ENCODE assay signal across 8 cellular contexts in the genomic region with DNA sequence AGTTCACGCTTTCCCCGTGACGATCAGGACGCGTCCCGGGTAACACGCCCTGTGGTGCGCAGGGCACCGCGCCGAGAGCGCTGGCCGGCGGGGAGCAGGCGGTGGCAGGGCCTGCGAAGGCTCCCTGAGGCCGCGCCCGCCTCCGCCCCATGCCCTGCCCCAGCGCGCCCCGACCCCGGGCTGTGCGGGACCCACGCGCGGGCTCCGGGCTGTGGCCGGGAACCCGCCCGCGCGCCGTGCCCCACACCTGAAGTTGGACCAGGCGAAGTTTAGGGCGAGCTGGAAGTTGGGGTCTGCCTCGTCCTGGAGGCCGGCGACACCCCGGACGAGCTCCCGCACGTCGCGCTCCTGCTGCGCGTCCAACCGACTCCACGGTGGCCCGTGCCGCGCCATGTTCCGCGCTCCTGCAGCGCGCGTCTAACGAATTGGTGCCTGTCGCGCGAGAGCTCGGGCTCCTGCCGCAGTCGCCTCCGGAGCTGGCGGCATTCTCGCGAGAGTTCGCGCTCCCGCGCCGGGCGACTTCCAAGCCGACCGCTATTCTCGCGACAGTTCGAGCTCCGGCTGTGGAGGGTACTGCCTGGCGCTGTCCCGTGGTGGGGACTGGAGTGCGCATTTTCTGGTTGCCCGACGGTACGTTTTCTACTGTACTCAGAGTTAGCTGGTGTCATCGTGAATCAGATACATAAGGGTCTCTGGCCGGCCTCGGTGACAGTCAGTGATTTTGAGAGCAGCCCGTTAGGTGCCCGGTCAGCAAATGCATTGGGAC. TPM values are rescaled to one million over a fixed set of nuclear protein-coding genes. Genes with fewer than 3 reads are reported as not detected.
A peak's percentile ranks its signal among the peaks of the same experiment; 100 is the strongest.
DNase-seq lines count a peak whose midpoint lies in the region; ATAC-seq and TF ChIP-seq lines count a peak whose summit lies in the region.

Gene TUBGCP5, minus strand, starts transcription at position 419 of the 766 bp plus-strand sequence. Its CDS starts 26 bp downstream, at position 393.

- H3K79me2 ChIP-seq in mammary epithelial cell (ENCODE audit: insufficient read depth, low read length) = peaks cover 36% of the 10 kb centered on the region
- peaks cover 13% of the 10 kb centered on the region for H3K79me2 ChIP-seq in smooth muscle cell (ENCODE audit: low read depth)

- dilution Hi-C loops in mammary epithelial cell (cut with HindIII; ENCODE audit: low sequenced_read_pairs) = no loop called here

- H3K36me3 ChIP-seq in WERI-Rb-1 = peaks cover 8% of the 10 kb centered on the region
- peaks cover 1% of the 10 kb centered on the region for H3K36me3 ChIP-seq in mammary epithelial cell (ENCODE audit: insufficient read depth, low read length)
- H3K36me3 ChIP-seq in smooth muscle cell (ENCODE audit: low read depth) = no peaks in the 10 kb centered on the region

- H3K4me3 ChIP-seq in AG09309 (ENCODE audit: control insufficient read depth, low read depth, low read length) (peak within 1 kb of the TSS; percentile 67), WERI-Rb-1 (ENCODE audit: low read depth, low read length) (peak within 1 kb of the TSS; percentile 63), mammary epithelial cell (replicated peaks in 1 of 3; ENCODE audit: insufficient read depth in 1 of 3, low read depth in 2 of 3, low read length in 3 of 3) (peak within 1 kb of the TSS; percentile 79 to 94 (median 88)), smooth muscle cell (peak within 1 kb of the TSS; percentile 89)

- 2% methylated on average over 37 of the region's 92 CpGs for WGBS in mammary epithelial cell (ENCODE audit: low coverage, missing lambda C conversion rate)
- WGBS in smooth muscle cell (ENCODE audit: low lambda C conversion rate) = 1% methylated on average over 55 of the region's 92 CpGs

- peak within 1 kb of the TSS; percentile 81 for H3K9ac ChIP-seq in mammary epithelial cell (ENCODE audit: insufficient read depth, low read length)
- peak within 1 kb of the TSS; percentile 87 for H3K9ac ChIP-seq in smooth muscle cell (ENCODE audit: low read depth)

- peak within 1 kb of the TSS; percentile 88 for H3K27ac ChIP-seq in WERI-Rb-1
- H3K27ac ChIP-seq in mammary epithelial cell (ENCODE audit: insufficient read depth, low read depth, low read length) = peak within 1 kb of the TSS; percentile 81
- peak within 1 kb of the TSS; percentile 82 for H3K27ac ChIP-seq in smooth muscle cell (ENCODE audit: low read depth)

- H3K27me3 ChIP-seq in WERI-Rb-1 (ENCODE audit: insufficient read depth, low read depth, severe bottlenecking) (no peaks in the 10 kb centered on the region), mammary epithelial cell (ENCODE audit: insufficient read depth, low read length) (no peaks in the 10 kb centered on the region), smooth muscle cell (ENCODE audit: low read depth) (no peaks in the 10 kb centered on the region)

- DNase-seq in AG09309 (ENCODE audit: low read depth) = peak; percentile 90
- DNase-seq in NCI-H2227 (lab: John Stamatoyannopoulos, UW; ENCODE audit: unreplicated experiment) = peak; percentile 87
- DNase-seq in WERI-Rb-1 = peak; percentile 97
- peak; percentile 96 for DNase-seq in mammary epithelial cell
- DNase-seq in iPS-NIHi7 (ENCODE audit: extremely low spot score) = peak; percentile 97
- DNase-seq in smooth muscle cell (lab: John Stamatoyannopoulos, UW; ENCODE audit: unreplicated experiment) = peak; percentile 90

- intact Hi-C loops in mammary epithelial cell (cut with micrococcal nuclease) = loop anchor here (1.0 to 10.0 kb wide), 2 partner anchors 85 to 428 kb away; no protein-coding TSS in a partner anchor

- H2AFZ ChIP-seq in mammary epithelial cell (ENCODE audit: low read depth, low read length) (peak within 1 kb of the TSS; percentile 88), smooth muscle cell (ENCODE audit: low read depth) (peak within 1 kb of the TSS; percentile 95)

- no TSS peak for BruUV-seq in mammary epithelial cell (replicated peaks; lab: Mats Ljungman, UMichigan)

- no peaks in the 10 kb centered on the region for H3K4me1 ChIP-seq in mammary epithelial cell (ENCODE audit: insufficient read depth, low read length)
- H3K4me1 ChIP-seq in smooth muscle cell (ENCODE audit: low read depth) = peaks cover 7% of the 10 kb centered on the region

- in situ Hi-C loops in mammary epithelial cell (cut with MboI; ENCODE audit: low sequenced_read_pairs in 2 of 2) = no loop called here

- TF ChIP-seq CTCF in AG09309 (IDR thresholded peaks at IDR 0.05; ENCODE audit: control insufficient read depth, insufficient read depth, low read depth, low read length, missing control alignments) = peak; percentile 24
- peak; percentile 22; the same call in 1 of the 2 replicates for TF ChIP-seq CTCF in WERI-Rb-1 (IDR thresholded peaks at IDR 0.05; ENCODE audit: low read depth, low read length)
- TF ChIP-seq CTCF in mammary epithelial cell (conservative IDR thresholded peaks at IDR 0.05 in 1 of 2, IDR thresholded peaks at IDR 0.05 in 1 of 2; ENCODE audit: extremely low read depth in 1 of 2, insufficient read depth in 1 of 2, low read depth in 1 of 2, low read length in 2 of 2) = peak; percentile 4 to 49
- TF ChIP-seq CTCF in smooth muscle cell (IDR thresholded peaks at IDR 0.05; ENCODE audit: borderline replicate concordance, insufficient read depth, poor library complexity, severe bottlenecking) = no peak

- H3F3A ChIP-seq in smooth muscle cell (ENCODE audit: low read depth) = no peaks in the 10 kb centered on the region

- CTCF ChIA-PET in mammary epithelial cell (lab: Charles Lee; ENCODE audit: low non-redundant PET) = no interaction called here

- no peaks in the 10 kb centered on the region for H3K9me3 ChIP-seq in WERI-Rb-1 (ENCODE audit: severe bottlenecking)
- H3K9me3 ChIP-seq in mammary epithelial cell (replicated peaks; ENCODE audit: insufficient read depth, low read length) = no peaks in the 10 kb centered on the region
- H3K9me3 ChIP-seq in smooth muscle cell (replicated peaks; ENCODE audit: low read depth) = no peaks in the 10 kb centered on the region

- H3K4me2 ChIP-seq in mammary epithelial cell (ENCODE audit: insufficient read depth, low read depth, low read length) (peak within 1 kb of the TSS; percentile 95), smooth muscle cell (peak within 1 kb of the TSS; percentile 97)

- H4K20me1 ChIP-seq in mammary epithelial cell (ENCODE audit: insufficient read depth, low read length) (no peaks in the 10 kb centered on the region), smooth muscle cell (ENCODE audit: low read depth) (no peaks in the 10 kb centered on the region)

- peak; percentile 95 for ATAC-seq in GM18909 (IDR thresholded peaks at IDR 0.05; ENCODE audit: poor library complexity, unreplicated experiment)
- ATAC-seq in HG03159 (IDR thresholded peaks at IDR 0.05; ENCODE audit: unreplicated experiment) = peak; percentile 93

RNA-seq across cellular contexts. Expression of gene TUBGCP5, which starts in this region (rescaled TPM):
- total RNA-seq in mammary epithelial cell = 10 to 100 TPM; 17.0 to 21.5 TPM
- polyA plus RNA-seq in mammary epithelial cell = 16.9 TPM
- 17.7 TPM for polyA minus RNA-seq in mammary epithelial cell
- total RNA-seq in smooth muscle cell = 13.9 and 17.2 TPM in 2 replicates
- 7.9 and 8.8 TPM in 2 replicates for polyA plus RNA-seq in smooth muscle cell

Comparison
In these comparisons a context has a peak if more than half of its experiments do, and no peak if none do; other contexts are left out.
1. Peak in every context shown above with its lines: DNase-seq, ATAC-seq, H3K4me3 ChIP-seq and H3K27ac ChIP-seq.